ENCODE assay signal across 8 cellular contexts in the genomic region with DNA sequence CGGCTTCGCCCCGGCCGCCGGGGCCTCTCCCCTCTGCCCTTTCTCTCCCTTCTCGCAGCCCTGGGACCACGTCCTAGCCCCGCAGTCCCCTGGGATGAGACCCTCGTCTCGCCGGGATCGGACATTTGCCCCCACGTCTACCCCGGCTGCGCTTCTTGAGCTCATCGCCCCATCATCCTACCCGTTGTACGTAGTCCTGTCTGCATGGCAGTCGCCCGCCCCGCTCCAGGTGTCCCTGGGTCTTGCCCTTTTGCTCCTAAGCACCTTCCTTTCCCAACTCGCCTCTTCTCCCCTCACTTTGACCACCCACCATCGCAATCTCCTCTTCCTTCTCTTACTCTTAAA. TPM values are rescaled to one million over a fixed set of nuclear protein-coding genes. Genes with fewer than 3 reads are reported as not detected.
DNase-seq lines count a peak whose midpoint lies in the region; ATAC-seq and TF ChIP-seq lines count a peak whose summit lies in the region.

No MANE protein-coding gene starts in this region.

- H3K4me3 Mint-ChIP-seq in MCF 10A (ENCODE audit: unreplicated experiment): peak overlapping the region; percentile 77

- BruUV-seq in MCF 10A (replicated peaks; lab: Mats Ljungman, UMichigan): no TSS peak

- H3K9me3 ChIP-seq in right lobe of liver: no peaks in the 10 kb centered on the region
- H3K9me3 ChIP-seq in suprapubic skin: no peaks in the 10 kb centered on the region

- TF ChIP-seq CTCF in LNCaP clone FGC (IDR thresholded peaks at IDR 0.05; ENCODE audit: control insufficient read depth, extremely low read depth, insufficient read depth): no peak
- no peak for TF ChIP-seq CTCF in MCF 10A (IDR thresholded peaks at IDR 0.05; ENCODE audit: unreplicated experiment)
- no peak for TF ChIP-seq CTCF in right lobe of liver (IDR thresholded peaks at IDR 0.05)
- no peak for TF ChIP-seq CTCF in suprapubic skin (IDR thresholded peaks at IDR 0.05)

- intact Hi-C loops in MCF 10A (cut with micrococcal nuclease) (no loop called here), right lobe of liver (cut with DNase I) (no loop called here)

- TF ChIP-seq EP300 in suprapubic skin (IDR thresholded peaks at IDR 0.05): no peak

- no peaks in the 10 kb centered on the region for H3K9me3 Mint-ChIP-seq in MCF 10A (ENCODE audit: unreplicated experiment)

- peak overlapping the region; percentile 93 to 97 (median 95) for H3K27ac ChIP-seq in right lobe of liver
- peak overlapping the region; percentile 76 for H3K27ac ChIP-seq in suprapubic skin

- H3K36me3 ChIP-seq in right lobe of liver (no peaks in the 10 kb centered on the region), suprapubic skin (no peaks in the 10 kb centered on the region)

- TF ChIP-seq POLR2A in right lobe of liver (IDR thresholded peaks at IDR 0.05): no peak
- no peak for TF ChIP-seq POLR2A in suprapubic skin (IDR thresholded peaks at IDR 0.05)

- H3K27me3 Mint-ChIP-seq in MCF 10A (ENCODE audit: insufficient read depth, unreplicated experiment): peaks cover 8% of the 10 kb centered on the region

- DNase-seq in LNCaP clone FGC (ENCODE audit: low read depth): no peak
- DNase-seq in MCF 10A (ENCODE audit: unreplicated experiment): no peak
- DNase-seq in right lobe of liver: peak; percentile 45 to 64 (median 55)
- DNase-seq in suprapubic skin (ENCODE audit: low spot score in 2 of 2): peak in 1 of 2 donors; percentile 68
- no peak for DNase-seq in COLO829 (ENCODE audit: low spot score)

- no peaks in the 10 kb centered on the region for H3K36me3 Mint-ChIP-seq in MCF 10A (ENCODE audit: insufficient read depth, unreplicated experiment)

- peaks cover 22% of the 10 kb centered on the region for H3K4me1 Mint-ChIP-seq in MCF 10A (ENCODE audit: insufficient read depth, unreplicated experiment)

- CTCF ChIA-PET in MCF 10A (lab: Yijun Ruan, JAX): interaction anchor here (0.6 to 1.4 kb wide), 4 partner anchors 18 to 1113 kb away, joined by 3 read pairs; no protein-coding TSS in a partner anchor

- H3K4me1 ChIP-seq in right lobe of liver (peaks cover 0 to 19% (median 0%) of the 10 kb centered on the region in 4 donors), suprapubic skin (peaks cover 31% of the 10 kb centered on the region)

- H3K27ac Mint-ChIP-seq in MCF 10A (ENCODE audit: low read depth, unreplicated experiment): peak overlapping the region; percentile 59

- H3K4me3 ChIP-seq in LNCaP clone FGC (ENCODE audit: low read depth, low read length): peak overlapping the region; percentile 82
- peak overlapping the region; percentile 93 to 99 (median 97) for H3K4me3 ChIP-seq in right lobe of liver
- H3K4me3 ChIP-seq in suprapubic skin: peak overlapping the region; percentile 90

- no peaks in the 10 kb centered on the region for H3K27me3 ChIP-seq in right lobe of liver
- no peaks in the 10 kb centered on the region for H3K27me3 ChIP-seq in suprapubic skin

- ATAC-seq in GM18909 (IDR thresholded peaks at IDR 0.05; ENCODE audit: poor library complexity, unreplicated experiment) (peak; percentile 5), right lobe of liver (peak; percentile 19 to 43 (median 40)), HG02763 (IDR thresholded peaks at IDR 0.05; ENCODE audit: unreplicated experiment) (no peak), GM21423 (IDR thresholded peaks at IDR 0.05; ENCODE audit: unreplicated experiment) (no peak)

- POLR2A ChIA-PET in MCF 10A (lab: Yijun Ruan, JAX): interaction anchor here (1.2 kb wide), 1 partner anchor 99 kb away, joined by 3 read pairs; no protein-coding TSS in a partner anchor

- 1% methylated on average over 22 of the region's 23 CpGs for WGBS in right lobe of liver (ENCODE audit: insufficient coverage, low coverage, low lambda C conversion rate, missing lambda C conversion rate)
- WGBS in suprapubic skin: 8% methylated on average over 23 of the region's 23 CpGs

RNA-seq across cellular contexts. Expression of a gene that starts 0.6 kb away (rescaled TPM):
- total RNA-seq in MCF 10A (2022) (3.2 and 8.7 TPM in 2 replicates), right lobe of liver (10 to 100 TPM; 18.0 to 40.5 (median 26.3) TPM), suprapubic skin (10 to 100 TPM in 2 of 4 donors, 1 to 10 TPM in 2; 5.2 to 20.0 (median 8.2) TPM)

Comparison
In these comparisons a context has a peak if more than half of its experiments do, and no peak if none do; other contexts are left out.
1. ATAC-seq: peak in GM18909 (single experiment) and right lobe of liver (4 of 4); none in HG02763 (single experiment) and GM21423 (single experiment).
2. DNase-seq: peak in right lobe of liver (3 of 3); none in LNCaP clone FGC (single experiment), MCF 10A (single experiment) and COLO829 (single experiment).
3. Peak in every context shown above with its lines, with median percentiles within 50 percentile points of each other: H3K4me3 ChIP-seq.